Comparison of ENCODE assay signal across 33 cellular contexts in genomic region chr11:97691061-97691460, GRCh38.
A peak's percentile ranks its signal among the peaks of the same experiment; 100 is the strongest.
DNase-seq lines count a peak whose midpoint lies in the region; ATAC-seq and TF ChIP-seq lines count a peak whose summit lies in the region.
"Had no signal": no experiment of that assay in that cellular context is flagged by ENCODE, and none has a peak within 500 bp of the region (broad histone marks: within the 10 kb centered on the region; RNA-seq: fewer than 3 reads in every experiment).

No MANE protein-coding gene starts in this region.

- no peaks in the 10 kb centered on the region for H3K9me3 ChIP-seq in SK-N-SH
- H3K9me3 ChIP-seq: A549; BE2C; BLaER1; BLaER1 treated with 17β-estradiol and CSF1 and Interleukin-3, amounts not matched to agents 10 nM and 100 nM; Caco-2 had no signal

- TF ChIP-seq RAD21 in SK-N-SH (IDR thresholded peaks at IDR 0.05; ENCODE audit: low read length): no peak

- TF ChIP-seq CTCF in SK-N-SH (IDR thresholded peaks at IDR 0.05) (no peak), endothelial cell (IDR thresholded peaks at IDR 0.05; ENCODE audit: unreplicated experiment) (no peak)

- H2AFZ ChIP-seq in SK-N-SH (ENCODE audit: low read depth): no peak overlapping the region

- 18% methylated on average over 1 of the region's 1 CpG for WGBS in SK-N-SH (ENCODE audit: low lambda C conversion rate)

- H3K79me2 ChIP-seq in SK-N-SH (ENCODE audit: insufficient read depth): no peaks in the 10 kb centered on the region

- no peak for TF ChIP-seq EP300 in SK-N-SH (IDR thresholded peaks at IDR 0.05; ENCODE audit: borderline replicate concordance in 1 of 2, low read depth in 1 of 2, low read length in 1 of 2)

- no peak overlapping the region for H3K27ac ChIP-seq in SK-N-SH (ENCODE audit: low read depth in 2 of 2, low read length in 1 of 2)
- H3K27ac ChIP-seq: 22Rv1; A549; BLaER1; BLaER1 treated with 17β-estradiol and CSF1 and Interleukin-3, amounts not matched to agents 10 nM and 100 nM; C4-2B had no signal

- no peaks in the 10 kb centered on the region for H3K9me2 ChIP-seq in SK-N-SH

- no peaks in the 10 kb centered on the region for H3K36me3 ChIP-seq in SK-N-SH (replicated peaks in 1 of 2; ENCODE audit: control insufficient read depth in 1 of 2, insufficient read depth in 2 of 2, low read length in 1 of 2)
- H3K36me3 ChIP-seq: BE2C; BLaER1; BLaER1 treated with 17β-estradiol and CSF1 and Interleukin-3, amounts not matched to agents 10 nM and 100 nM had no signal

- H4K20me1 ChIP-seq in SK-N-SH (ENCODE audit: insufficient read depth): no peaks in the 10 kb centered on the region
- H4K20me1 ChIP-seq: BLaER1; BLaER1 treated with 17β-estradiol and CSF1 and Interleukin-3, amounts not matched to agents 10 nM and 100 nM had no signal

- ATAC-seq in SK-N-SH treated with all-trans-retinoic acid at 6 μM for 48 hours (no peak), GM19035 (IDR thresholded peaks at IDR 0.05; ENCODE audit: unreplicated experiment) (no peak)
- ATAC-seq: A549; CD8-positive, alpha-beta T cell had no signal

- H3K9ac ChIP-seq in SK-N-SH: no peak overlapping the region
- H3K9ac ChIP-seq: BLaER1; BLaER1 treated with 17β-estradiol and CSF1 and Interleukin-3, amounts not matched to agents 10 nM and 100 nM had no signal

- no peaks in the 10 kb centered on the region for H3K9me3 Mint-ChIP-seq in endothelial cell (ENCODE audit: unreplicated experiment)

- H3K4me1 ChIP-seq in SK-N-SH (ENCODE audit: control insufficient read depth in 1 of 2, insufficient read depth in 2 of 2, low read depth in 1 of 2, low read length in 1 of 2): no peaks in the 10 kb centered on the region
- H3K4me1 ChIP-seq: A549; BLaER1; BLaER1 treated with 17β-estradiol and CSF1 and Interleukin-3, amounts not matched to agents 10 nM and 100 nM; Caco-2 had no signal

- no peaks in the 10 kb centered on the region for H3K27me3 Mint-ChIP-seq in endothelial cell (ENCODE audit: unreplicated experiment)
- H3K27me3 Mint-ChIP-seq: B cell; CD4-positive, alpha-beta memory T cell; CD4-positive, alpha-beta T cell; CD4-positive, CD25-positive, alpha-beta regulatory T cell had no signal

- POLR2A ChIA-PET in SK-N-SH (lab: Yijun Ruan, JAX): no interaction called here

- H3K4me2 ChIP-seq in SK-N-SH: no peak overlapping the region
- H3K4me2 ChIP-seq: A549; BLaER1; BLaER1 treated with 17β-estradiol and CSF1 and Interleukin-3, amounts not matched to agents 10 nM and 100 nM had no signal

- no peaks in the 10 kb centered on the region for H3K36me3 Mint-ChIP-seq in endothelial cell (ENCODE audit: low read depth, unreplicated experiment)
- H3K36me3 Mint-ChIP-seq: CD14-positive monocyte; CD4-positive, alpha-beta memory T cell; CD4-positive, CD25-positive, alpha-beta regulatory T cell; CD8-positive, alpha-beta memory T cell; CD8-positive, alpha-beta T cell had no signal

- peaks cover 13% of the 10 kb centered on the region for H3K4me1 Mint-ChIP-seq in endothelial cell (ENCODE audit: unreplicated experiment)
- H3K4me1 Mint-ChIP-seq: B cell; CD14-positive monocyte; CD4-positive, alpha-beta memory T cell; CD4-positive, CD25-positive, alpha-beta regulatory T cell; CD8-positive, alpha-beta memory T cell had no signal

- H3K4me3 ChIP-seq in SK-N-SH (ENCODE audit: low read depth in 2 of 2, low read length in 1 of 2): no peak overlapping the region
- H3K4me3 ChIP-seq: A549; BLaER1; BLaER1 treated with 17β-estradiol and CSF1 and Interleukin-3, amounts not matched to agents 10 nM and 100 nM had no signal

- no peaks in the 10 kb centered on the region for H3K27me3 ChIP-seq in SK-N-SH (ENCODE audit: insufficient read depth)
- H3K27me3 ChIP-seq: BE2C; BLaER1; BLaER1 treated with 17β-estradiol and CSF1 and Interleukin-3, amounts not matched to agents 10 nM and 100 nM had no signal

- no peak overlapping the region for H3K27ac Mint-ChIP-seq in endothelial cell (ENCODE audit: unreplicated experiment)
- H3K27ac Mint-ChIP-seq: B cell; CD14-positive monocyte; CD4-positive, alpha-beta memory T cell; CD4-positive, alpha-beta T cell; CD4-positive, CD25-positive, alpha-beta regulatory T cell; CD8-positive, alpha-beta memory T cell; CD8-positive, alpha-beta T cell had no signal

- DNase-seq in SK-N-SH: no peak
- peak; percentile 54 for DNase-seq in NCI-H82 (lab: John Stamatoyannopoulos, UW)
- DNase-seq in NCI-H82 treated with DMSO at 0.1 percent for 48 hours (lab: John Stamatoyannopoulos, UW; ENCODE audit: unreplicated experiment): peak; percentile 64
- DNase-seq in endothelial cell (ENCODE audit: low spot score): no peak
- DNase-seq: 8988T; ACHN; AML-193; BE2C; C1 segment of cervical spinal cord; Caco-2; Calu3; CD4-positive, alpha-beta memory T cell; CD4-positive, alpha-beta T cell; CD4-positive, CD25-positive, alpha-beta regulatory T cell; CD8-positive, alpha-beta memory T cell; CD8-positive, alpha-beta T cell; COR-L47; DMS 273 treated with DMSO at 0.1 percent for 48 hours; DMS153; DMS53; DMS79; DMS79 treated with DMSO at 0.1 percent for 48 hours; DND-41; EL had no signal

- H3F3A ChIP-seq in SK-N-SH (replicated peaks; ENCODE audit: insufficient read depth): no peaks in the 10 kb centered on the region

- no peak overlapping the region for H3K4me3 Mint-ChIP-seq in endothelial cell (ENCODE audit: unreplicated experiment)
- H3K4me3 Mint-ChIP-seq: B cell; CD14-positive monocyte; CD4-positive, alpha-beta memory T cell; CD4-positive, alpha-beta T cell; CD4-positive, CD25-positive, alpha-beta regulatory T cell; CD8-positive, alpha-beta memory T cell; CD8-positive, alpha-beta T cell had no signal

- CTCF ChIA-PET in SK-N-SH (lab: Yijun Ruan, JAX): no interaction called here

TF ChIP-seq in SK-N-SH treated with all-trans-retinoic acid at 6 μM for 48 hours, 23 proteins besides CTCF, POLR2A, EP300 and RAD21 (continues in another document):
- no peak for TF ChIP-seq ZNF565 (CRISPR knock-in tag; conservative IDR thresholded peaks at IDR 0.05; ENCODE audit: low read depth)
- 0 out of 2 replicates have a peak, but pooled peaks have one; percentile 22 for TF ChIP-seq ESRRG (CRISPR knock-in tag; IDR thresholded peaks at IDR 0.05)
- peak; percentile 98 for TF ChIP-seq ISL1 (CRISPR knock-in tag; IDR thresholded peaks at IDR 0.05)
- 0 out of 2 replicates have a peak, but pooled peaks have one; percentile 43 for TF ChIP-seq CSRNP3 (CRISPR knock-in tag; IDR thresholded peaks at IDR 0.05)
- no peak for TF ChIP-seq RARB (CRISPR knock-in tag; IDR thresholded peaks at IDR 0.05)
- TF ChIP-seq SNAI2 (CRISPR knock-in tag; IDR thresholded peaks at IDR 0.05): peak; percentile 59; the same call in 1 of the 2 replicates
- no peak for TF ChIP-seq ARNTL (CRISPR knock-in tag; IDR thresholded peaks at IDR 0.05; ENCODE audit: borderline replicate concordance, low read depth)

TF ChIP-seq in SK-N-SH, 30 proteins besides CTCF, POLR2A, EP300 and RAD21:
- TF ChIP-seq TAF1 (IDR thresholded peaks at IDR 0.05; ENCODE audit: borderline replicate concordance, low read depth, low read length): no peak
- TF ChIP-seq YY1 (IDR thresholded peaks at IDR 0.05; ENCODE audit: low read depth): no peak
- TF ChIP-seq RCOR1 (IDR thresholded peaks at IDR 0.05; ENCODE audit: low read length): no peak
- TF ChIP-seq IRF3 (IDR thresholded peaks at IDR 0.05; ENCODE audit: low read depth, low read length): no peak
- TF ChIP-seq, protein P1, sequence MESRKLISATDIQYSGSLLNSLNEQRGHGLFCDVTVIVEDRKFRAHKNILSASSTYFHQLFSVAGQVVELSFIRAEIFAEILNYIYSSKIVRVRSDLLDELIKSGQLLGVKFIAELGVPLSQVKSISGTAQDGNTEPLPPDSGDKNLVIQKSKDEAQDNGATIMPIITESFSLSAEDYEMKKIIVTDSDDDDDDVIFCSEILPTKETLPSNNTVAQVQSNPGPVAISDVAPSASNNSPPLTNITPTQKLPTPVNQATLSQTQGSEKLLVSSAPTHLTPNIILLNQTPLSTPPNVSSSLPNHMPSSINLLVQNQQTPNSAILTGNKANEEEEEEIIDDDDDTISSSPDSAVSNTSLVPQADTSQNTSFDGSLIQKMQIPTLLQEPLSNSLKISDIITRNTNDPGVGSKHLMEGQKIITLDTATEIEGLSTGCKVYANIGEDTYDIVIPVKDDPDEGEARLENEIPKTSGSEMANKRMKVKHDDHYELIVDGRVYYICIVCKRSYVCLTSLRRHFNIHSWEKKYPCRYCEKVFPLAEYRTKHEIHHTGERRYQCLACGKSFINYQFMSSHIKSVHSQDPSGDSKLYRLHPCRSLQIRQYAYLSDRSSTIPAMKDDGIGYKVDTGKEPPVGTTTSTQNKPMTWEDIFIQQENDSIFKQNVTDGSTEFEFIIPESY (IDR thresholded peaks at IDR 0.05; ENCODE audit: borderline replicate concordance, low read depth): no peak
- TF ChIP-seq FOXJ3 (CRISPR knock-in tag; IDR thresholded peaks at IDR 0.05): no peak
- no peak for TF ChIP-seq EZH2phosphoT487 (IDR thresholded peaks at IDR 0.05; ENCODE audit: borderline replicate concordance, low read depth)
- no peak for TF ChIP-seq GATA2 (CRISPR knock-in tag; IDR thresholded peaks at IDR 0.05)

Comparison
In these comparisons a context has a peak if more than half of its experiments do, and no peak if none do; other contexts are left out.
1. DNase-seq: peak in NCI-H82 (single experiment) and NCI-H82 treated with DMSO at 0.1 percent for 48 hours (single experiment); none in SK-N-SH (single experiment) and endothelial cell (single experiment).